10 cellular contexts compared by ENCODE assay signal in genomic region chr12:13171921-13172859, GRCh38. TPM values are rescaled to one million over a fixed set of nuclear protein-coding genes. Genes with fewer than 3 reads are reported as not detected.
A peak's percentile ranks its signal among the peaks of the same experiment; 100 is the strongest.
DNase-seq lines count a peak whose midpoint lies in the region; ATAC-seq and TF ChIP-seq lines count a peak whose summit lies in the region.
"Had no signal": no experiment of that assay in that cellular context is flagged by ENCODE, and none has a peak within 500 bp of the region (broad histone marks: within the 10 kb centered on the region; RNA-seq: fewer than 3 reads in every experiment).

No MANE protein-coding gene starts in this region.

- DNase-seq in GM06990 (ENCODE audit: extremely low read depth, insufficient read length), result peak; percentile 19
- DNase-seq in choroid plexus epithelial cell (ENCODE audit: low read depth), result peak; percentile 62
- DNase-seq in omental fat pad (ENCODE audit: low spot score), result peak; percentile 56
- DNase-seq in GOT3 (lab: John Stamatoyannopoulos, UW), result no peak
- DNase-seq in activated T-cell treated with anti-CD3 and anti-CD28 coated beads, Interleukin-2, amount 50 U/mL, for 4 hours, result no peak
- DNase-seq in 8988T, result no peak
- DNase-seq: activated CD4-positive, alpha-beta T cell treated with anti-CD3 and anti-CD28 coated beads for 1 hour; stimulated activated naive CD4-positive, alpha-beta T cell treated with Interleukin-2 at 50 U/mL for 16 hours had no signal

- peaks cover 5% of the 10 kb centered on the region for H3K9me3 Mint-ChIP-seq in activated T-cell treated with anti-CD3 and anti-CD28 coated beads, Interleukin-2, amount 50 U/mL, for 4 hours

- peaks cover 2% of the 10 kb centered on the region for H3K27me3 ChIP-seq in GM06990 (replicated peaks; ENCODE audit: control insufficient read depth, insufficient read depth, low read length)

- H3K4me1 Mint-ChIP-seq in activated T-cell treated with anti-CD3 and anti-CD28 coated beads, Interleukin-2, amount 50 U/mL, for 4 hours (ENCODE audit: low read depth), result peaks cover 13% of the 10 kb centered on the region

- no peak for TF ChIP-seq CTCF in GM06990 (IDR thresholded peaks at IDR 0.05; ENCODE audit: insufficient read depth, low read length, poor library complexity, severe bottlenecking)
- no peak for TF ChIP-seq CTCF in choroid plexus epithelial cell (conservative IDR thresholded peaks at IDR 0.05; ENCODE audit: low read depth, low read length)
- no peak for TF ChIP-seq CTCF in omental fat pad (IDR thresholded peaks at IDR 0.05)

- H3K4me3 ChIP-seq in GM06990 (replicated peaks; ENCODE audit: low read depth, low read length), result peak overlapping the region; percentile 32; the same call in 1 of the 2 replicates
- no peak overlapping the region for H3K4me3 ChIP-seq in choroid plexus epithelial cell (ENCODE audit: low read depth, low read length)

- ATAC-seq in HG03108 (IDR thresholded peaks at IDR 0.05; ENCODE audit: unreplicated experiment) (peak; percentile 27), omental fat pad (ENCODE audit: low FRiP score) (peak; percentile 89), HG03439 (IDR thresholded peaks at IDR 0.05; ENCODE audit: unreplicated experiment) (no peak)
- no peak for ATAC-seq in activated T-cell treated with anti-CD3 and anti-CD28 coated beads, Interleukin-2, amount 50 U/mL, for 4 hours

- peaks cover 3% of the 10 kb centered on the region for H3K27me3 Mint-ChIP-seq in activated T-cell treated with anti-CD3 and anti-CD28 coated beads, Interleukin-2, amount 50 U/mL, for 4 hours (ENCODE audit: low read depth)

- no peak overlapping the region for H3K4me3 Mint-ChIP-seq in activated T-cell treated with anti-CD3 and anti-CD28 coated beads, Interleukin-2, amount 50 U/mL, for 4 hours

- no peaks in the 10 kb centered on the region for H3K36me3 Mint-ChIP-seq in activated T-cell treated with anti-CD3 and anti-CD28 coated beads, Interleukin-2, amount 50 U/mL, for 4 hours (ENCODE audit: insufficient read depth)

- no peaks in the 10 kb centered on the region for H3K36me3 ChIP-seq in GM06990 (ENCODE audit: control insufficient read depth, insufficient read depth, low read length)

RNA-seq across cellular contexts. Expression of gene EMP1, which starts 24.3 kb away (rescaled TPM):
- 1,000 to 10,000 TPM in 2 of 4 donors, 100 to 1,000 TPM in 2; 687 to 4,689 (median 1,133) TPM for total RNA-seq in omental fat pad
- total RNA-seq in activated T-cell treated with anti-CD3 and anti-CD28 coated beads, Interleukin-2, amount 50 U/mL, for 4 hours, result 10 to 100 TPM in 2 of 3 donors, 1 to 10 TPM in 1; 8.9 to 22.5 (median 17.2) TPM

Comparison
In these comparisons a context has a peak if more than half of its experiments do, and no peak if none do; other contexts are left out.
1. DNase-seq: peak in GM06990 (single experiment), choroid plexus epithelial cell (single experiment) and omental fat pad (single experiment); none in GOT3 (single experiment), activated T-cell treated with anti-CD3 and anti-CD28 coated beads, Interleukin-2, amount 50 U/mL, for 4 hours (single experiment) and 8988T (single experiment).
2. ATAC-seq: peak in HG03108 (single experiment) and omental fat pad (single experiment); none in activated T-cell treated with anti-CD3 and anti-CD28 coated beads, Interleukin-2, amount 50 U/mL, for 4 hours (0 of 2) and HG03439 (single experiment).
3. RNA of gene EMP1, which starts 24.3 kb away (total RNA-seq): 687 to 4,689 TPM in omental fat pad; 8.9 to 22.5 TPM in activated T-cell treated with anti-CD3 and anti-CD28 coated beads, Interleukin-2, amount 50 U/mL, for 4 hours; every median in the first group is over 10 times any median in the second.